In the genomic region with DNA sequence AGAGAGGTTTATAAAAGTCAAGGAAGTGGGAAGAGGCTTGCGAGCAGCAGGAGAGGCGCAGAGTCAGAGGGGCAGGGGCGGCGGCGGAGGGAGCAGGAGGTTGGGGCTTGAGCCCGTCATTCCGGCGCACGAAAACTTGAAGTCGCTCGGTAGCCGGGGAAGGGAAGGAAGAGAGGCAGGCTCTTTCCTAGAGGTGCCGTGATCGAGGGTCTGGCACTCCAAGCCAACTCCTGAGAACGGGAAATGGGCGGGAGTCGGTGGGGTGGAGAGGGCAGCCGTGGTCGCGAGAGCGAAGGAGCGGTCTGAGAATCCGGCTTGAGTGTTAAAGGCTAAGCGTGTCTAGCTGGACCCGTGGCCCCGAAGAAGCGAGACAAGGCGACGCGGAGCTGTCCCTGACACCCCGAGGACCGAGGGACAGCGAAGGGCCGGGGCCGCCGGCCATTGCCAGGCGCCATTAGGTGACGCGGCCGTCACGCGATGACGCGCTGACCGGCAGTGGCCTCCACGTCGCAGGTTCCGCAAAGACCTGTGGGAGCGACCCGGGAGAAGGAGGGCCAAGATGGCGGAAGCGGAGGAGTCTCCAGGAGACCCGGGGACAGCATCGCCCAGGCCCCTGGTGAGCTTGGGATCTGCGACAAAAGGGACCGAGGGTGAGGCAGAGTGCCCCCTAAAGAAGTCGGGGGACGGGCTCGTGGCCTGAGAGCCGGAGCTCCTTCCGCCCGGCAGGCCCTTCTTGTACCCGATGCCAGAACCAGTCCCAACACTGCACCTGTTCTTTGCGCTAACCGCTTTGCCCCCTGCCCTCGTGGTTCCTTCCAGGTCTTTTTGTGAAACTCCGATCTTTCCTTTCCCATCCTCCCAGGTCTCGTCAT, we compare ENCODE assay signal across 1 cellular context.
A peak's percentile ranks its signal among the peaks of the same experiment; 100 is the strongest.
TF ChIP-seq lines count a peak whose summit lies in the region.

A gene with protein sequence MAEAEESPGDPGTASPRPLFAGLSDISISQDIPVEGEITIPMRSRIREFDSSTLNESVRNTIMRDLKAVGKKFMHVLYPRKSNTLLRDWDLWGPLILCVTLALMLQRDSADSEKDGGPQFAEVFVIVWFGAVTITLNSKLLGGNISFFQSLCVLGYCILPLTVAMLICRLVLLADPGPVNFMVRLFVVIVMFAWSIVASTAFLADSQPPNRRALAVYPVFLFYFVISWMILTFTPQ (plus strand): TSS at position 544 of the 872 bp plus-strand sequence. CDS start 16 bp downstream, at position 560.

TF ChIP-seq in HEK293, 187 proteins besides CTCF, POLR2A, EP300 and RAD21 (continued from another document and continues in another):
- TF ChIP-seq, protein P1, sequence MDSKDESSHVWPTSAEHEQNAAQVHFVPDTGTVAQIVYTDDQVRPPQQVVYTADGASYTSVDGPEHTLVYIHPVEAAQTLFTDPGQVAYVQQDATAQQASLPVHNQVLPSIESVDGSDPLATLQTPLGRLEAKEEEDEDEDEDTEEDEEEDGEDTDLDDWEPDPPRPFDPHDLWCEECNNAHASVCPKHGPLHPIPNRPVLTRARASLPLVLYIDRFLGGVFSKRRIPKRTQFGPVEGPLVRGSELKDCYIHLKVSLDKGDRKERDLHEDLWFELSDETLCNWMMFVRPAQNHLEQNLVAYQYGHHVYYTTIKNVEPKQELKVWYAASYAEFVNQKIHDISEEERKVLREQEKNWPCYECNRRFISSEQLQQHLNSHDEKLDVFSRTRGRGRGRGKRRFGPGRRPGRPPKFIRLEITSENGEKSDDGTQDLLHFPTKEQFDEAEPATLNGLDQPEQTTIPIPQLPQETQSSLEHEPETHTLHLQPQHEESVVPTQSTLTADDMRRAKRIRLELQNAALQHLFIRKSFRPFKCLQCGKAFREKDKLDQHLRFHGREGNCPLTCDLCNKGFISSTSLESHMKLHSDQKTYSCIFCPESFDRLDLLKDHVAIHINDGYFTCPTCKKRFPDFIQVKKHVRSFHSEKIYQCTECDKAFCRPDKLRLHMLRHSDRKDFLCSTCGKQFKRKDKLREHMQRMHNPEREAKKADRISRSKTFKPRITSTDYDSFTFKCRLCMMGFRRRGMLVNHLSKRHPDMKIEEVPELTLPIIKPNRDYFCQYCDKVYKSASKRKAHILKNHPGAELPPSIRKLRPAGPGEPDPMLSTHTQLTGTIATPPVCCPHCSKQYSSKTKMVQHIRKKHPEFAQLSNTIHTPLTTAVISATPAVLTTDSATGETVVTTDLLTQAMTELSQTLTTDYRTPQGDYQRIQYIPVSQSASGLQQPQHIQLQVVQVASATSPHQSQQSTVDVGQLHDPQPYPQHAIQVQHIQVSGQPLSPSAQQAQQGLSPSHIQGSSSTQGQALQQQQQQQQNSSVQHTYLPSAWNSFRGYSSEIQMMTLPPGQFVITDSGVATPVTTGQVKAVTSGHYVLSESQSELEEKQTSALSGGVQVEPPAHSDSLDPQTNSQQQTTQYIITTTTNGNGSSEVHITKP (tag by site-specific recombination; IDR thresholded peaks at IDR 0.05), result peak; percentile 95
- TF ChIP-seq ZNF112 (tag by site-specific recombination; IDR thresholded peaks at IDR 0.05) (no peak), KLF10 (tag by site-specific recombination; IDR thresholded peaks at IDR 0.05) (no peak), ZNF670 (tag by site-specific recombination; IDR thresholded peaks at IDR 0.05; ENCODE audit: low read depth) (no peak), GLI2 (tag by site-specific recombination; IDR thresholded peaks at IDR 0.05; ENCODE audit: borderline replicate concordance, low read depth) (no peak), ZSCAN30 (tag by site-specific recombination; IDR thresholded peaks at IDR 0.05) (peak; percentile 73; the same call in 1 of the 2 replicates), ZNF391 (tag by site-specific recombination; IDR thresholded peaks at IDR 0.05; ENCODE audit: borderline replicate concordance, low read depth) (0 out of 2 replicates have a peak, but pooled peaks have one; percentile 12), ZNF610 (tag by site-specific recombination; IDR thresholded peaks at IDR 0.05; ENCODE audit: borderline replicate concordance) (peak; percentile 42; the same call in 1 of the 2 replicates), ZNF626 (tag by site-specific recombination; IDR thresholded peaks at IDR 0.05) (no peak), ZNF624 (tag by site-specific recombination; IDR thresholded peaks at IDR 0.05) (no peak), RBAK (tag by site-specific recombination; IDR thresholded peaks at IDR 0.05) (no peak), ZFP37 (tag by site-specific recombination; IDR thresholded peaks at IDR 0.05) (peak; percentile 78; the same call in 1 of the 2 replicates), KLF16 (tag by site-specific recombination; IDR thresholded peaks at IDR 0.05) (peak; percentile 51; the same call in 1 of the 2 replicates), ZNF707 (tag by site-specific recombination; IDR thresholded peaks at IDR 0.05) (no peak), ZFP69B (tag by site-specific recombination; IDR thresholded peaks at IDR 0.05) (no peak), BCL11A (tag by site-specific recombination; IDR thresholded peaks at IDR 0.05; ENCODE audit: low read depth) (peak; percentile 78), GFI1B (tag by site-specific recombination; IDR thresholded peaks at IDR 0.05) (no peak), ZNF10 (tag by site-specific recombination; IDR thresholded peaks at IDR 0.05) (peak; percentile 43; the same call in 1 of the 2 replicates), ZNF785 (tag by site-specific recombination; IDR thresholded peaks at IDR 0.05) (no peak), ZNF423 (tag by site-specific recombination; IDR thresholded peaks at IDR 0.05) (no peak), ZNF24 (tag by site-specific recombination; IDR thresholded peaks at IDR 0.05) (no peak), ZNF830 (tag by site-specific recombination; IDR thresholded peaks at IDR 0.05; ENCODE audit: low read depth) (no peak)
- TF ChIP-seq, protein P2, sequence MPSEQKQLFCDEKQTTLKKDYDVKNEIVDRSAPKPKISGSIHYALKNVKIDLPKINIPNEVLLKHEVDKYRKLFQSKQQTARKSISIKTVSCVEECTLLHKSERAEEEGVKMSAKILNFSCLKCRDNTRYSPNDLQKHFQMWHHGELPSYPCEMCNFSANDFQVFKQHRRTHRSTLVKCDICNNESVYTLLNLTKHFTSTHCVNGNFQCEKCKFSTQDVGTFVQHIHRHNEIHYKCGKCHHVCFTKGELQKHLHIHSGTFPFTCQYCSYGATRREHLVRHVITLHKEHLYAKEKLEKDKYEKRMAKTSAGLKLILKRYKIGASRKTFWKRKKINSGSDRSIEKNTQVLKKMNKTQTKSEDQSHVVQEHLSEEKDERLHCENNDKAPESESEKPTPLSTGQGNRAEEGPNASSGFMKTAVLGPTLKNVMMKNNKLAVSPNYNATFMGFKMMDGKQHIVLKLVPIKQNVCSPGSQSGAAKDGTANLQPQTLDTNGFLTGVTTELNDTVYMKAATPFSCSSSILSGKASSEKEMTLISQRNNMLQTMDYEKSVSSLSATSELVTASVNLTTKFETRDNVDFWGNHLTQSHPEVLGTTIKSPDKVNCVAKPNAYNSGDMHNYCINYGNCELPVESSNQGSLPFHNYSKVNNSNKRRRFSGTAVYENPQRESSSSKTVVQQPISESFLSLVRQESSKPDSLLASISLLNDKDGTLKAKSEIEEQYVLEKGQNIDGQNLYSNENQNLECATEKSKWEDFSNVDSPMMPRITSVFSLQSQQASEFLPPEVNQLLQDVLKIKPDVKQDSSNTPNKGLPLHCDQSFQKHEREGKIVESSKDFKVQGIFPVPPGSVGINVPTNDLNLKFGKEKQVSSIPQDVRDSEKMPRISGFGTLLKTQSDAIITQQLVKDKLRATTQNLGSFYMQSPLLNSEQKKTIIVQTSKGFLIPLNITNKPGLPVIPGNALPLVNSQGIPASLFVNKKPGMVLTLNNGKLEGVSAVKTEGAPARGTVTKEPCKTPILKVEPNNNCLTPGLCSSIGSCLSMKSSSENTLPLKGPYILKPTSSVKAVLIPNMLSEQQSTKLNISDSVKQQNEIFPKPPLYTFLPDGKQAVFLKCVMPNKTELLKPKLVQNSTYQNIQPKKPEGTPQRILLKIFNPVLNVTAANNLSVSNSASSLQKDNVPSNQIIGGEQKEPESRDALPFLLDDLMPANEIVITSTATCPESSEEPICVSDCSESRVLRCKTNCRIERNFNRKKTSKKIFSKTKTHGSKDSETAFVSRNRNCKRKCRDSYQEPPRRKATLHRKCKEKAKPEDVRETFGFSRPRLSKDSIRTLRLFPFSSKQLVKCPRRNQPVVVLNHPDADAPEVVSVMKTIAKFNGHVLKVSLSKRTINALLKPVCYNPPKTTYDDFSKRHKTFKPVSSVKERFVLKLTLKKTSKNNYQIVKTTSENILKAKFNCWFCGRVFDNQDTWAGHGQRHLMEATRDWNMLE (tag by site-specific recombination; conservative IDR thresholded peaks at IDR 0.05; ENCODE audit: low read depth), result no peak; the same call in 1 of the 2 replicates
- TF ChIP-seq, protein P3, sequence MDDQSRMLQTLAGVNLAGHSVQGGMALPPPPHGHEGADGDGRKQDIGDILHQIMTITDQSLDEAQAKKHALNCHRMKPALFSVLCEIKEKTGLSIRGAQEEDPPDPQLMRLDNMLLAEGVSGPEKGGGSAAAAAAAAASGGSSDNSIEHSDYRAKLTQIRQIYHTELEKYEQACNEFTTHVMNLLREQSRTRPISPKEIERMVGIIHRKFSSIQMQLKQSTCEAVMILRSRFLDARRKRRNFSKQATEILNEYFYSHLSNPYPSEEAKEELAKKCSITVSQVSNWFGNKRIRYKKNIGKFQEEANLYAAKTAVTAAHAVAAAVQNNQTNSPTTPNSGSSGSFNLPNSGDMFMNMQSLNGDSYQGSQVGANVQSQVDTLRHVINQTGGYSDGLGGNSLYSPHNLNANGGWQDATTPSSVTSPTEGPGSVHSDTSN (CRISPR knock-in tag; IDR thresholded peaks at IDR 0.05), result peak; percentile 82
- TF ChIP-seq, protein P4, sequence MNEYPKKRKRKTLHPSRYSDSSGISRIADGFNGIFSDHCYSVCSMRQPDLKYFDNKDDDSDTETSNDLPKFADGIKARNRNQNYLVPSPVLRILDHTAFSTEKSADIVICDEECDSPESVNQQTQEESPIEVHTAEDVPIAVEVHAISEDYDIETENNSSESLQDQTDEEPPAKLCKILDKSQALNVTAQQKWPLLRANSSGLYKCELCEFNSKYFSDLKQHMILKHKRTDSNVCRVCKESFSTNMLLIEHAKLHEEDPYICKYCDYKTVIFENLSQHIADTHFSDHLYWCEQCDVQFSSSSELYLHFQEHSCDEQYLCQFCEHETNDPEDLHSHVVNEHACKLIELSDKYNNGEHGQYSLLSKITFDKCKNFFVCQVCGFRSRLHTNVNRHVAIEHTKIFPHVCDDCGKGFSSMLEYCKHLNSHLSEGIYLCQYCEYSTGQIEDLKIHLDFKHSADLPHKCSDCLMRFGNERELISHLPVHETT (tag by site-specific recombination; IDR thresholded peaks at IDR 0.05), result 0 out of 2 replicates have a peak, but pooled peaks have one; percentile 35
- TF ChIP-seq, protein P5, sequence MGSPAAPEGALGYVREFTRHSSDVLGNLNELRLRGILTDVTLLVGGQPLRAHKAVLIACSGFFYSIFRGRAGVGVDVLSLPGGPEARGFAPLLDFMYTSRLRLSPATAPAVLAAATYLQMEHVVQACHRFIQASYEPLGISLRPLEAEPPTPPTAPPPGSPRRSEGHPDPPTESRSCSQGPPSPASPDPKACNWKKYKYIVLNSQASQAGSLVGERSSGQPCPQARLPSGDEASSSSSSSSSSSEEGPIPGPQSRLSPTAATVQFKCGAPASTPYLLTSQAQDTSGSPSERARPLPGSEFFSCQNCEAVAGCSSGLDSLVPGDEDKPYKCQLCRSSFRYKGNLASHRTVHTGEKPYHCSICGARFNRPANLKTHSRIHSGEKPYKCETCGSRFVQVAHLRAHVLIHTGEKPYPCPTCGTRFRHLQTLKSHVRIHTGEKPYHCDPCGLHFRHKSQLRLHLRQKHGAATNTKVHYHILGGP (tag by site-specific recombination; IDR thresholded peaks at IDR 0.05), result peak; percentile 79
- TF ChIP-seq, protein P6, sequence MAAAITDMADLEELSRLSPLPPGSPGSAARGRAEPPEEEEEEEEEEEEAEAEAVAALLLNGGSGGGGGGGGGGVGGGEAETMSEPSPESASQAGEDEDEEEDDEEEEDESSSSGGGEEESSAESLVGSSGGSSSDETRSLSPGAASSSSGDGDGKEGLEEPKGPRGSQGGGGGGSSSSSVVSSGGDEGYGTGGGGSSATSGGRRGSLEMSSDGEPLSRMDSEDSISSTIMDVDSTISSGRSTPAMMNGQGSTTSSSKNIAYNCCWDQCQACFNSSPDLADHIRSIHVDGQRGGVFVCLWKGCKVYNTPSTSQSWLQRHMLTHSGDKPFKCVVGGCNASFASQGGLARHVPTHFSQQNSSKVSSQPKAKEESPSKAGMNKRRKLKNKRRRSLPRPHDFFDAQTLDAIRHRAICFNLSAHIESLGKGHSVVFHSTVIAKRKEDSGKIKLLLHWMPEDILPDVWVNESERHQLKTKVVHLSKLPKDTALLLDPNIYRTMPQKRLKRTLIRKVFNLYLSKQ (tag by site-specific recombination; IDR thresholded peaks at IDR 0.05; ENCODE audit: borderline replicate concordance), result no peak
- TF ChIP-seq, protein P7, sequence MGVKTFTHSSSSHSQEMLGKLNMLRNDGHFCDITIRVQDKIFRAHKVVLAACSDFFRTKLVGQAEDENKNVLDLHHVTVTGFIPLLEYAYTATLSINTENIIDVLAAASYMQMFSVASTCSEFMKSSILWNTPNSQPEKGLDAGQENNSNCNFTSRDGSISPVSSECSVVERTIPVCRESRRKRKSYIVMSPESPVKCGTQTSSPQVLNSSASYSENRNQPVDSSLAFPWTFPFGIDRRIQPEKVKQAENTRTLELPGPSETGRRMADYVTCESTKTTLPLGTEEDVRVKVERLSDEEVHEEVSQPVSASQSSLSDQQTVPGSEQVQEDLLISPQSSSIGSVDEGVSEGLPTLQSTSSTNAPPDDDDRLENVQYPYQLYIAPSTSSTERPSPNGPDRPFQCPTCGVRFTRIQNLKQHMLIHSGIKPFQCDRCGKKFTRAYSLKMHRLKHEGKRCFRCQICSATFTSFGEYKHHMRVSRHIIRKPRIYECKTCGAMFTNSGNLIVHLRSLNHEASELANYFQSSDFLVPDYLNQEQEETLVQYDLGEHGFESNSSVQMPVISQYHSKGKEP (tag by site-specific recombination; IDR thresholded peaks at IDR 0.05), result no peak
- TF ChIP-seq, protein P8, sequence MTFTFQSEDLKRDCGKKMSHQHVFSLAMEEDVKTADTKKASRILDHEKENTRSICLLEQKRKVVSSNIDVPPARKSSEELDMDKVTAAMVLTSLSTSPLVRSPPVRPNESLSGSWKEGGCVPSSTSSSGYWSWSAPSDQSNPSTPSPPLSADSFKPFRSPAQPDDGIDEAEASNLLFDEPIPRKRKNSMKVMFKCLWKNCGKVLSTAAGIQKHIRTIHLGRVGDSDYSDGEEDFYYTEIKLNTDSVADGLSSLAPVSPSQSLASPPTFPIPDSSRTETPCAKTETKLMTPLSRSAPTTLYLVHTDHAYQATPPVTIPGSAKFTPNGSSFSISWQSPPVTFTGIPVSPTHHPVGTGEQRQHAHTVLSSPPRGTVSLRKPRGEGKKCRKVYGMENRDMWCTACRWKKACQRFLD (tag by site-specific recombination; IDR thresholded peaks at IDR 0.05), result no peak
- TF ChIP-seq, protein P9, sequence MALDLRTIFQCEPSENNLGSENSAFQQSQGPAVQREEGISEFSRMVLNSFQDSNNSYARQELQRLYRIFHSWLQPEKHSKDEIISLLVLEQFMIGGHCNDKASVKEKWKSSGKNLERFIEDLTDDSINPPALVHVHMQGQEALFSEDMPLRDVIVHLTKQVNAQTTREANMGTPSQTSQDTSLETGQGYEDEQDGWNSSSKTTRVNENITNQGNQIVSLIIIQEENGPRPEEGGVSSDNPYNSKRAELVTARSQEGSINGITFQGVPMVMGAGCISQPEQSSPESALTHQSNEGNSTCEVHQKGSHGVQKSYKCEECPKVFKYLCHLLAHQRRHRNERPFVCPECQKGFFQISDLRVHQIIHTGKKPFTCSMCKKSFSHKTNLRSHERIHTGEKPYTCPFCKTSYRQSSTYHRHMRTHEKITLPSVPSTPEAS (tag by site-specific recombination; IDR thresholded peaks at IDR 0.05), result no peak
